ENCODE assay signal across 18 cellular contexts in the genomic region with DNA sequence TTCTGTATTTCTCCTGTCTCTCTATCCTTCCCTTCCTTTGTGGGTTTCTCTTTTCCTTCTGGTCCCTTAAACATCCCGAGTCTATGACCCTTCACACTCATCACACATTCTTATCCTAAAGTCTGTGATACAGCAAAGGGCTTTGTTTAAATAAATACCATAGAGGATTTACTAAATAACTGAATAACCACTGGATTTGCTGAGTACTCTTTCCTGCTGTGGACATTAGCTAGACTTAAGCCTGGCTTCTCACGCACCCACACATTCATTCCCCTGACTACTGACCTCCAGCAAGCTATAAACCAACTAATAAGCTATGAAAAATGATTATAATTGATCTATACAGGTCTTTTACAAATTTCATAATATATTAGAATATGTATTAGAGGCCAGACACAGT.
DNase-seq lines count a peak whose midpoint lies in the region; ATAC-seq and TF ChIP-seq lines count a peak whose summit lies in the region.
"Had no signal": no experiment of that assay in that cellular context is flagged by ENCODE, and none has a peak within 500 bp of the region (broad histone marks: within the 10 kb centered on the region; RNA-seq: fewer than 3 reads in every experiment).

No MANE protein-coding gene starts in this region.

- no peak overlapping the region; the same call in 1 of the 2 replicates for H3K9ac ChIP-seq in HUES48 (ENCODE audit: low read depth, low read length)

- no peak overlapping the region for H3K4me3 ChIP-seq in Caco-2 (ENCODE audit: low read depth, low read length)
- no peak overlapping the region for H3K4me3 ChIP-seq in HUES48 (ENCODE audit: low read depth, low read length)
- H3K4me3 ChIP-seq in hepatocyte = no peak overlapping the region
- no peak overlapping the region for H3K4me3 ChIP-seq in retinal pigment epithelial cell (ENCODE audit: low read length)
- H3K4me3 ChIP-seq in PC-9 = no peak overlapping the region
- H3K4me3 ChIP-seq in left lung = no peak overlapping the region
- H3K4me3 ChIP-seq: A549 had no signal

- ATAC-seq in HG03039 (IDR thresholded peaks at IDR 0.05; ENCODE audit: unreplicated experiment) (no peak), left lung (no peak)
- ATAC-seq in stimulated activated memory B cell treated with anti-CD40 and anti-IgM and Interleukin-4, amounts not matched to agents 10 μg/mL and 1 μg/mL and 100 μg/mL, for 72 hours = no peak
- ATAC-seq: A549 had no signal

- H3K27me3 Mint-ChIP-seq in Caco-2 (ENCODE audit: insufficient read depth, unreplicated experiment) = no peaks in the 10 kb centered on the region
- no peaks in the 10 kb centered on the region for H3K27me3 Mint-ChIP-seq in stimulated activated memory B cell treated with anti-CD40 and anti-IgM and Interleukin-4, amounts not matched to agents 10 μg/mL and 1 μg/mL and 100 μg/mL, for 72 hours
- H3K27me3 Mint-ChIP-seq: IgD-negative memory B cell had no signal

- H3K27ac ChIP-seq in HUES48 (ENCODE audit: low read depth, low read length) (peak overlapping the region; percentile 37), hepatocyte (peak overlapping the region; percentile 49), PC-9 (no peak overlapping the region), left lung (no peak overlapping the region)
- H3K27ac ChIP-seq: 22Rv1, A549, C4-2B, HL-60 had no signal

- no peaks in the 10 kb centered on the region for H3K9me3 ChIP-seq in Caco-2
- no peaks in the 10 kb centered on the region for H3K9me3 ChIP-seq in HUES48 (ENCODE audit: control insufficient read depth, insufficient read depth, low read length)
- H3K9me3 ChIP-seq in hepatocyte (ENCODE audit: low read depth) = no peaks in the 10 kb centered on the region
- no peaks in the 10 kb centered on the region for H3K9me3 ChIP-seq in PC-9 (ENCODE audit: insufficient read depth, low read depth)
- no peaks in the 10 kb centered on the region for H3K9me3 ChIP-seq in left lung
- H3K9me3 ChIP-seq: A549 had no signal

- CTCF ChIA-PET in Caco-2 (lab: Charles Lee) (interaction anchor here (0.6 kb wide), 1 partner anchor 87 kb away, joined by 4 read pairs; no protein-coding TSS in a partner anchor), PC-9 (lab: Charles Lee) (no interaction called here)

- DNase-seq in Caco-2 (peak in 1 of 2 experiments; percentile 3), hepatocyte (ENCODE audit: low spot score) (no peak), retinal pigment epithelial cell (ENCODE audit: low read depth) (peak; percentile 92), PC-9 (no peak), left lung (no peak)
- DNase-seq: AML-193; CD4-positive, alpha-beta T cell; DMS79 treated with DMSO at 0.1 percent for 48 hours; GF-D8; HCEC 1CT had no signal

- no TSS peak for BruUV-seq in Caco-2 (replicated peaks; lab: Mats Ljungman, UMichigan)
- BruUV-seq in PC-9 (replicated peaks; lab: Mats Ljungman, UMichigan) = no TSS peak

- H3K79me2 ChIP-seq in hepatocyte = no peaks in the 10 kb centered on the region
- no peaks in the 10 kb centered on the region for H3K79me2 ChIP-seq in PC-9 (ENCODE audit: low read depth)

- H3K4me1 ChIP-seq in Caco-2 (peaks cover 6% of the 10 kb centered on the region; the same call in 1 of the 2 replicates), HUES48 (ENCODE audit: control insufficient read depth, insufficient read depth, low read length) (peaks cover 18% of the 10 kb centered on the region), hepatocyte (ENCODE audit: insufficient read depth) (no peaks in the 10 kb centered on the region), PC-9 (replicated peaks; ENCODE audit: insufficient read depth) (no peaks in the 10 kb centered on the region), left lung (no peaks in the 10 kb centered on the region)

- peak overlapping the region; percentile 12 for H3K4me2 ChIP-seq in hepatocyte
- no peak overlapping the region for H3K4me2 ChIP-seq in PC-9
- H3K4me2 ChIP-seq: A549 had no signal

- no peaks in the 10 kb centered on the region for H3K36me3 ChIP-seq in Caco-2 (ENCODE audit: control insufficient read depth, insufficient read depth, low read length)
- H3K36me3 ChIP-seq in HUES48 (ENCODE audit: control insufficient read depth, insufficient read depth, low read length) = no peaks in the 10 kb centered on the region
- H3K36me3 ChIP-seq in hepatocyte (replicated peaks; ENCODE audit: insufficient read depth, low read depth) = no peaks in the 10 kb centered on the region
- no peaks in the 10 kb centered on the region for H3K36me3 ChIP-seq in PC-9 (ENCODE audit: low read depth)
- H3K36me3 ChIP-seq in left lung = no peaks in the 10 kb centered on the region

- H2AFZ ChIP-seq in hepatocyte (no peak overlapping the region), PC-9 (no peak overlapping the region)

- H3K9me2 ChIP-seq in hepatocyte (replicated peaks; ENCODE audit: insufficient read depth) (no peaks in the 10 kb centered on the region), PC-9 (ENCODE audit: insufficient read depth) (no peaks in the 10 kb centered on the region)

- peaks cover 16% of the 10 kb centered on the region for H3K4me1 Mint-ChIP-seq in Caco-2 (ENCODE audit: low read depth, unreplicated experiment)
- H3K4me1 Mint-ChIP-seq in stimulated activated memory B cell treated with anti-CD40 and anti-IgM and Interleukin-4, amounts not matched to agents 10 μg/mL and 1 μg/mL and 100 μg/mL, for 72 hours = no peaks in the 10 kb centered on the region

- intact Hi-C loops in Caco-2 (cut with micrococcal nuclease; ENCODE audit: unreplicated experiment) (loop anchor here (1.0 to 2.0 kb wide), 3 partner anchors 72 to 114 kb away; a partner anchor contains a TSS), PC-9 (cut with micrococcal nuclease; ENCODE audit: unreplicated experiment) (no loop called here), left lung (cut with DNase I) (no loop called here)

- TF ChIP-seq CTCF in Caco-2 (IDR thresholded peaks at IDR 0.05; ENCODE audit: insufficient read depth in 1 of 2, low read depth in 1 of 2, low read length in 1 of 2, severe bottlenecking in 1 of 2, unreplicated experiment in 1 of 2) (no peak), hepatocyte (IDR thresholded peaks at IDR 0.05; ENCODE audit: poor library complexity) (no peak), retinal pigment epithelial cell (conservative IDR thresholded peaks at IDR 0.05; ENCODE audit: low read depth, low read length) (no peak), PC-9 (conservative IDR thresholded peaks at IDR 0.05) (no peak), left lung (IDR thresholded peaks at IDR 0.05) (no peak)

- H3K36me3 Mint-ChIP-seq in Caco-2 (ENCODE audit: insufficient read depth, unreplicated experiment) = no peaks in the 10 kb centered on the region
- H3K36me3 Mint-ChIP-seq in stimulated activated memory B cell treated with anti-CD40 and anti-IgM and Interleukin-4, amounts not matched to agents 10 μg/mL and 1 μg/mL and 100 μg/mL, for 72 hours = peaks cover 15% of the 10 kb centered on the region

- WGBS in hepatocyte (ENCODE audit: low lambda C conversion rate, missing lambda C conversion rate) = 54% methylated on average over 2 of the region's 2 CpGs

- H3K9me3 Mint-ChIP-seq in Caco-2 (ENCODE audit: unreplicated experiment) = no peaks in the 10 kb centered on the region
- H3K9me3 Mint-ChIP-seq in stimulated activated memory B cell treated with anti-CD40 and anti-IgM and Interleukin-4, amounts not matched to agents 10 μg/mL and 1 μg/mL and 100 μg/mL, for 72 hours = no peaks in the 10 kb centered on the region
- H3K9me3 Mint-ChIP-seq: CD4-positive, alpha-beta T cell; IgD-negative memory B cell had no signal

- peak overlapping the region; percentile 11 for H3K27ac Mint-ChIP-seq in Caco-2 (ENCODE audit: unreplicated experiment)
- H3K27ac Mint-ChIP-seq in stimulated activated memory B cell treated with anti-CD40 and anti-IgM and Interleukin-4, amounts not matched to agents 10 μg/mL and 1 μg/mL and 100 μg/mL, for 72 hours = no peak overlapping the region
- H3K27ac Mint-ChIP-seq: CD4-positive, alpha-beta T cell had no signal

- H4K20me1 ChIP-seq in hepatocyte (ENCODE audit: insufficient read depth, poor library complexity, severe bottlenecking) (no peaks in the 10 kb centered on the region), PC-9 (ENCODE audit: insufficient read depth) (no peaks in the 10 kb centered on the region)

- H3K4me3 Mint-ChIP-seq in Caco-2 (ENCODE audit: unreplicated experiment) = peak overlapping the region; percentile 11
- no peak overlapping the region for H3K4me3 Mint-ChIP-seq in stimulated activated memory B cell treated with anti-CD40 and anti-IgM and Interleukin-4, amounts not matched to agents 10 μg/mL and 1 μg/mL and 100 μg/mL, for 72 hours
- H3K4me3 Mint-ChIP-seq: CD4-positive, alpha-beta T cell; IgD-negative memory B cell had no signal

- no peaks in the 10 kb centered on the region for H3F3A ChIP-seq in PC-9 (ENCODE audit: insufficient read depth, low read depth)

- H3K27me3 ChIP-seq in Caco-2 (replicated peaks; ENCODE audit: control insufficient read depth, insufficient read depth, low read length) = no peaks in the 10 kb centered on the region
- no peaks in the 10 kb centered on the region for H3K27me3 ChIP-seq in HUES48 (ENCODE audit: control insufficient read depth, insufficient read depth, low read length)
- no peaks in the 10 kb centered on the region for H3K27me3 ChIP-seq in hepatocyte
- H3K27me3 ChIP-seq in PC-9 (ENCODE audit: insufficient read depth, low read depth) = no peaks in the 10 kb centered on the region
- H3K27me3 ChIP-seq in left lung = no peaks in the 10 kb centered on the region

- POLR2A ChIA-PET in Caco-2 (lab: Charles Lee) (no interaction called here), PC-9 (lab: Charles Lee; ENCODE audit: unreplicated experiment) (no interaction called here)

Comparison
In these comparisons a context has a peak if more than half of its experiments do, and no peak if none do; other contexts are left out.
1. H3K27ac ChIP-seq: peak in HUES48 (single experiment) and hepatocyte (single experiment); none in PC-9 (single experiment) and left lung (0 of 2).